Comparison of ENCODE assay signal across 8 cellular contexts in genomic region chrX:149940015-149940716, GRCh38. TPM values are rescaled to one million over a fixed set of nuclear protein-coding genes. Genes with fewer than 3 reads are reported as not detected.
A peak's percentile ranks its signal among the peaks of the same experiment; 100 is the strongest.
DNase-seq lines count a peak whose midpoint lies in the region; TF ChIP-seq lines count a peak whose summit lies in the region.

No MANE protein-coding gene starts in this region.

- peak overlapping the region; percentile 67 for H3K4me3 ChIP-seq in HAP-1
- H3K4me3 ChIP-seq in MG63: peak overlapping the region; percentile 66
- H3K4me3 ChIP-seq in foreskin fibroblast (ENCODE audit: low read depth in 1 of 2, low read length in 2 of 2): peak overlapping the region; percentile 52 to 59
- peak overlapping the region; percentile 44 to 52 (median 47) for H3K4me3 ChIP-seq in stomach

- H3K27me3 ChIP-seq in HAP-1 (ENCODE audit: low read depth) (no peaks in the 10 kb centered on the region), MG63 (no peaks in the 10 kb centered on the region), stomach (no peaks in the 10 kb centered on the region)

- H3K4me1 ChIP-seq in HAP-1: peaks cover 2% of the 10 kb centered on the region; the same call in 1 of the 2 replicates
- H3K4me1 ChIP-seq in stomach: peaks cover 0 to 8% (median 6%) of the 10 kb centered on the region in 4 donors

- no peak for TF ChIP-seq EP300 in stomach (IDR thresholded peaks at IDR 0.05)

- H3K9me3 Mint-ChIP-seq in neural crest cell: no peaks in the 10 kb centered on the region

- peaks cover 3% of the 10 kb centered on the region for H3K36me3 Mint-ChIP-seq in neural crest cell (ENCODE audit: low read depth)

- peak; percentile 88 for DNase-seq in GF-D8 (lab: John Stamatoyannopoulos, UW)
- peak; percentile 95 to 100 for DNase-seq in HAP-1 (ENCODE audit: low spot score in 2 of 2)
- peak; percentile 94 for DNase-seq in MG63
- DNase-seq in SHP77 treated with DMSO at 0.1 percent for 48 hours (lab: John Stamatoyannopoulos, UW): peak; percentile 63
- peak; percentile 86 for DNase-seq in activated gamma-delta T cell treated with Interleukin-2 at 50 U/mL for 16 hours
- peak; percentile 96 to 97 for DNase-seq in foreskin fibroblast
- peak; percentile 73 for DNase-seq in neural crest cell (ENCODE audit: low read depth, low spot score)
- DNase-seq in stomach: peak; percentile 91

- H3K9me3 ChIP-seq in HAP-1 (no peaks in the 10 kb centered on the region), MG63 (no peaks in the 10 kb centered on the region), stomach (no peaks in the 10 kb centered on the region)

- TF ChIP-seq POLR2A in stomach (IDR thresholded peaks at IDR 0.05): no peak

- no peaks in the 10 kb centered on the region for H3K27me3 Mint-ChIP-seq in neural crest cell (ENCODE audit: low read depth)

- peak overlapping the region; percentile 94 for H3K4me3 Mint-ChIP-seq in neural crest cell

- no peaks in the 10 kb centered on the region for H3K4me1 Mint-ChIP-seq in neural crest cell

- peaks cover 3% of the 10 kb centered on the region; the same call in 1 of the 2 replicates for H3K36me3 ChIP-seq in HAP-1 (replicated peaks)
- H3K36me3 ChIP-seq in MG63: no peaks in the 10 kb centered on the region
- H3K36me3 ChIP-seq in stomach: peaks cover 0 to 3% (median under 1%) of the 10 kb centered on the region in 4 donors

- H3K27ac Mint-ChIP-seq in neural crest cell (ENCODE audit: unreplicated experiment): peak overlapping the region; percentile 94

- in situ Hi-C loops in HAP-1 (cut with MboI; ENCODE audit: low sequenced_read_pairs): no loop called here

- 1 to 44% (median 7%) methylated on average over 21 to 27 of the region's 27 CpGs for WGBS in stomach, 5 donors

- TF ChIP-seq CTCF in foreskin fibroblast (IDR thresholded peaks at IDR 0.05; ENCODE audit: low read depth, low read length): peak; percentile 35
- TF ChIP-seq CTCF in neural crest cell (conservative IDR thresholded peaks at IDR 0.05): no peak
- TF ChIP-seq CTCF in stomach (IDR thresholded peaks at IDR 0.05): peak in 3 of 7 experiments; percentile 36 to 51 (median 40)

- intact Hi-C loops in stomach (cut with DNase I; ENCODE audit: low total_unique reads): no loop called here

- H3K27ac ChIP-seq in stomach: peak overlapping the region; percentile 92 to 97 (median 95)

RNA-seq across cellular contexts. Expression of gene EOLA2, which starts 1.9 kb away (rescaled TPM):
- total RNA-seq in MG63 (2014; rRNA removed; shearing (Covaris generic); ENCODE audit: low replicate concordance): 50.6 and 51.1 TPM in 2 replicates
- total RNA-seq in neural crest cell (33.8 and 36.2 TPM in 2 replicates), stomach (100 to 1,000 TPM in 1 of 5 donors, 10 to 100 TPM in 2, 1 to 10 TPM in 2; 4.9 to 106 (median 23.7) TPM)
- 10 to 100 TPM; 21.0 to 28.1 (median 22.0) TPM for polyA plus RNA-seq in stomach

RNA-seq across cellular contexts. Expression of gene HSFX4, which starts 10.8 kb away (rescaled TPM):
- total RNA-seq in MG63 (2014; rRNA removed; shearing (Covaris generic); ENCODE audit: low replicate concordance): not detected in 2 replicates
- total RNA-seq in neural crest cell: not detected in 2 replicates
- not detected for total RNA-seq in stomach
- polyA plus RNA-seq in stomach: not detected

RNA-seq across cellular contexts. Expression of gene MAGEA8, which starts 59.2 kb away (rescaled TPM):
- total RNA-seq in MG63 (2014; rRNA removed; shearing (Covaris generic); ENCODE audit: low replicate concordance): not detected in 2 replicates
- total RNA-seq in neural crest cell: not detected in 2 replicates
- not detected for total RNA-seq in stomach
- not detected for polyA plus RNA-seq in stomach

Comparison
In these comparisons a context has a peak if more than half of its experiments do, and no peak if none do; other contexts are left out.
1. Peak in every context shown above with its lines: DNase-seq, H3K4me3 ChIP-seq and H3K27ac ChIP-seq.